In genomic region chr12:67988600-67988999, GRCh38 we compare ENCODE assay signal across 14 cellular contexts. TPM values are rescaled to one million over a fixed set of nuclear protein-coding genes. Genes with fewer than 3 reads are reported as not detected.
DNase-seq lines count a peak whose midpoint lies in the region; ATAC-seq and TF ChIP-seq lines count a peak whose summit lies in the region.
"Had no signal": no experiment of that assay in that cellular context is flagged by ENCODE, and none has a peak within 500 bp of the region (broad histone marks: within the 10 kb centered on the region; RNA-seq: fewer than 3 reads in every experiment).

No MANE protein-coding gene starts in this region.

- peak overlapping the region in 1 of 4 donors; percentile 49 for H3K4me3 Mint-ChIP-seq in CD4-positive, CD25-positive, alpha-beta regulatory T cell

- ATAC-seq in CD4-positive, CD25-positive, alpha-beta regulatory T cell (ENCODE audit: low read depth in 2 of 2) = no peak
- ATAC-seq in GM19023 (IDR thresholded peaks at IDR 0.05; ENCODE audit: unreplicated experiment) (peak; percentile 69), HG02763 (IDR thresholded peaks at IDR 0.05; ENCODE audit: unreplicated experiment) (peak; percentile 71)
- ATAC-seq: foreskin keratinocyte had no signal

- CTCF ChIA-PET in PC-9 (lab: Charles Lee) = interaction anchor here (0.6 kb wide), 1 partner anchor 189 kb away, joined by 4 read pairs; no protein-coding TSS in a partner anchor

- H2AFZ ChIP-seq in KMS-11 (ENCODE audit: low read depth) (no peak overlapping the region), PC-9 (no peak overlapping the region)

- peak overlapping the region; percentile 47 to 68 (median 50) for H3K27ac Mint-ChIP-seq in CD4-positive, CD25-positive, alpha-beta regulatory T cell

- intact Hi-C loops in PC-9 (cut with micrococcal nuclease; ENCODE audit: unreplicated experiment) = no loop called here

- no peaks in the 10 kb centered on the region for H4K20me1 ChIP-seq in KMS-11 (ENCODE audit: insufficient read depth)
- no peaks in the 10 kb centered on the region for H4K20me1 ChIP-seq in PC-9 (ENCODE audit: insufficient read depth)

- H3K27me3 Mint-ChIP-seq in CD4-positive, CD25-positive, alpha-beta regulatory T cell = peaks cover 10% of the 10 kb centered on the region

- POLR2A ChIA-PET in PC-9 (lab: Charles Lee; ENCODE audit: unreplicated experiment) = no interaction called here

- no peaks in the 10 kb centered on the region for H3F3A ChIP-seq in PC-9 (ENCODE audit: insufficient read depth, low read depth)

- H3K27ac ChIP-seq in CD4-positive, CD25-positive, alpha-beta regulatory T cell (ENCODE audit: insufficient read depth, low read length, poor library complexity, severe bottlenecking) = no peak overlapping the region
- H3K27ac ChIP-seq in KMS-11 (no peak overlapping the region), PC-9 (no peak overlapping the region)
- H3K27ac ChIP-seq: C4-2B, foreskin keratinocyte, WERI-Rb-1 had no signal

- no peak for TF ChIP-seq CTCF in KMS-11 (conservative IDR thresholded peaks at IDR 0.05; ENCODE audit: low read depth, low read length)
- no peak for TF ChIP-seq CTCF in PC-9 (conservative IDR thresholded peaks at IDR 0.05)

- peaks cover 0 to 7% (median 0%) of the 10 kb centered on the region in 7 donors for H3K9me3 Mint-ChIP-seq in CD4-positive, CD25-positive, alpha-beta regulatory T cell

- H3K27me3 ChIP-seq in CD4-positive, CD25-positive, alpha-beta regulatory T cell (ENCODE audit: control insufficient read depth, insufficient read depth, low read length) = peaks cover 2% of the 10 kb centered on the region
- H3K27me3 ChIP-seq in KMS-11 (ENCODE audit: insufficient read depth, low read depth) (no peaks in the 10 kb centered on the region), PC-9 (ENCODE audit: insufficient read depth, low read depth) (no peaks in the 10 kb centered on the region)

- DNase-seq in CD4-positive, CD25-positive, alpha-beta regulatory T cell = no peak
- no peak for DNase-seq in GF-D8 (lab: John Stamatoyannopoulos, UW)
- DNase-seq in foreskin melanocyte = no peak
- no peak for DNase-seq in GM19240 (ENCODE audit: insufficient read length, low spot score)
- DNase-seq in PC-9 = no peak
- DNase-seq: foreskin keratinocyte, H7, NCI-H1930, WERI-Rb-1 had no signal

- H3K4me2 ChIP-seq in KMS-11 = 0 out of 2 replicates have a peak overlapping the region, but pooled peaks have one; percentile 6
- no peak overlapping the region for H3K4me2 ChIP-seq in PC-9

- H3K36me3 Mint-ChIP-seq in CD4-positive, CD25-positive, alpha-beta regulatory T cell = no peaks in the 10 kb centered on the region

- no peaks in the 10 kb centered on the region for H3K9me3 ChIP-seq in CD4-positive, CD25-positive, alpha-beta regulatory T cell (ENCODE audit: control insufficient read depth in 2 of 2, low read length in 2 of 2)
- no peaks in the 10 kb centered on the region for H3K9me3 ChIP-seq in PC-9 (ENCODE audit: insufficient read depth, low read depth)

- H3K4me1 Mint-ChIP-seq in CD4-positive, CD25-positive, alpha-beta regulatory T cell = peaks cover 8 to 34% (median 15%) of the 10 kb centered on the region in 4 donors

- H3K9ac ChIP-seq in KMS-11 = no peak overlapping the region

- no TSS peak for BruUV-seq in PC-9 (replicated peaks; lab: Mats Ljungman, UMichigan)

- no peak overlapping the region for H3K4me3 ChIP-seq in CD4-positive, CD25-positive, alpha-beta regulatory T cell (ENCODE audit: low read depth, low read length)
- H3K4me3 ChIP-seq in KMS-11 (IDR thresholded peaks at IDR 0.05; ENCODE audit: insufficient read depth, low read depth, low read length) (no peak overlapping the region), PC-9 (no peak overlapping the region)

- peaks cover 22% of the 10 kb centered on the region for H3K4me1 ChIP-seq in CD4-positive, CD25-positive, alpha-beta regulatory T cell (ENCODE audit: control insufficient read depth, insufficient read depth, low read length, poor library complexity, severe bottlenecking)
- peaks cover 11% of the 10 kb centered on the region for H3K4me1 ChIP-seq in KMS-11 (ENCODE audit: low read depth, poor library complexity, severe bottlenecking)
- no peaks in the 10 kb centered on the region for H3K4me1 ChIP-seq in PC-9 (replicated peaks; ENCODE audit: insufficient read depth)
- H3K4me1 ChIP-seq: foreskin keratinocyte had no signal

- no peaks in the 10 kb centered on the region for H3K9me2 ChIP-seq in PC-9 (ENCODE audit: insufficient read depth)

- H3K79me2 ChIP-seq in KMS-11 (ENCODE audit: insufficient read depth, low read depth) (no peaks in the 10 kb centered on the region), PC-9 (ENCODE audit: low read depth) (no peaks in the 10 kb centered on the region)

- H3K36me3 ChIP-seq in CD4-positive, CD25-positive, alpha-beta regulatory T cell (ENCODE audit: control insufficient read depth, insufficient read depth, low read length) = no peaks in the 10 kb centered on the region
- H3K36me3 ChIP-seq in KMS-11 (ENCODE audit: insufficient read depth) (no peaks in the 10 kb centered on the region), PC-9 (ENCODE audit: low read depth) (no peaks in the 10 kb centered on the region)
- H3K36me3 ChIP-seq: WERI-Rb-1 had no signal

RNA-seq across cellular contexts. Expression of gene IFNG-AS1, which starts 0.6 kb away (rescaled TPM):
- 9.3 TPM for total RNA-seq in CD4-positive, CD25-positive, alpha-beta regulatory T cell
- polyA plus RNA-seq in CD4-positive, CD25-positive, alpha-beta regulatory T cell = 1 to 10 TPM in 3 of 4 donors, under 1 TPM in 1; 0.24 to 3.9 (median 2.1) TPM
- not detected in 2 replicates for total RNA-seq in PC-9 (2021)
- total RNA-seq: astrocyte, foreskin keratinocyte, H7 had no signal
- polyA plus RNA-seq: foreskin keratinocyte had no signal

Comparison
In these comparisons a context has a peak if more than half of its experiments do, and no peak if none do; other contexts are left out.
1. ATAC-seq: peak in GM19023 (single experiment) and HG02763 (single experiment); none in CD4-positive, CD25-positive, alpha-beta regulatory T cell (0 of 2).
2. RNA of gene IFNG-AS1, which starts 0.6 kb away (total RNA-seq): 9.3 TPM in CD4-positive, CD25-positive, alpha-beta regulatory T cell (single experiment); not detected in PC-9; every median in the first group is over 10 times any median in the second.